1 cellular context compared by ENCODE assay signal in genomic region chr20:1212607-1213396, GRCh38.
TF ChIP-seq lines count a peak whose summit lies in the region.

No MANE protein-coding gene starts in this region.

TF ChIP-seq in HepG2, 621 proteins besides CTCF, POLR2A, EP300 and RAD21 (continued from another document and continues in another):
- TF ChIP-seq ZBTB3 (CRISPR knock-in tag; IDR thresholded peaks at IDR 0.05; ENCODE audit: borderline replicate concordance, low read depth) (no peak), ZNF318 (CRISPR knock-in tag; IDR thresholded peaks at IDR 0.05) (no peak), ZNF670 (CRISPR knock-in tag; IDR thresholded peaks at IDR 0.05; ENCODE audit: borderline replicate concordance) (no peak), TGIF2 (CRISPR knock-in tag; IDR thresholded peaks at IDR 0.05) (0 out of 2 replicates have a peak, but pooled peaks have one; percentile 27), ZBTB26 (CRISPR knock-in tag; IDR thresholded peaks at IDR 0.05; ENCODE audit: borderline replicate concordance) (0 out of 2 replicates have a peak, but pooled peaks have one; percentile 28), ZBTB43 (CRISPR knock-in tag; conservative IDR thresholded peaks at IDR 0.05) (no peak), E2F1 (CRISPR knock-in tag; IDR thresholded peaks at IDR 0.05) (no peak), REXO4 (CRISPR knock-in tag; IDR thresholded peaks at IDR 0.05; ENCODE audit: borderline replicate concordance) (no peak), ZNF138 (CRISPR knock-in tag; IDR thresholded peaks at IDR 0.05; ENCODE audit: low read depth) (no peak), TEAD2 (CRISPR knock-in tag; IDR thresholded peaks at IDR 0.05) (no peak), JUN (CRISPR knock-in tag; IDR thresholded peaks at IDR 0.05) (no peak), ZNF646 (CRISPR knock-in tag; IDR thresholded peaks at IDR 0.05) (no peak), IKZF1 (IDR thresholded peaks at IDR 0.05) (no peak), FLYWCH1 (CRISPR knock-in tag; IDR thresholded peaks at IDR 0.05) (no peak), ARNT2 (CRISPR knock-in tag; IDR thresholded peaks at IDR 0.05; ENCODE audit: low read depth) (no peak; the same call in 1 of the 2 replicates), ZNF773 (CRISPR knock-in tag; IDR thresholded peaks at IDR 0.05; ENCODE audit: borderline replicate concordance) (no peak), JARID2 (CRISPR knock-in tag; IDR thresholded peaks at IDR 0.05; ENCODE audit: insufficient replicate concordance) (peak; percentile 85), TARDBP (CRISPR knock-in tag; IDR thresholded peaks at IDR 0.05) (peak; percentile 79; the same call in 1 of the 2 replicates), TBP (CRISPR knock-in tag; IDR thresholded peaks at IDR 0.05) (no peak), FOXO4 (CRISPR knock-in tag; conservative IDR thresholded peaks at IDR 0.05) (no peak), TBX3 (IDR thresholded peaks at IDR 0.05; ENCODE audit: borderline replicate concordance) (no peak), XBP1 (CRISPR knock-in tag; IDR thresholded peaks at IDR 0.05) (no peak), DMTF1 (CRISPR knock-in tag; IDR thresholded peaks at IDR 0.05) (no peak), ADNP (CRISPR knock-in tag; IDR thresholded peaks at IDR 0.05) (no peak), MTA3 (CRISPR knock-in tag; IDR thresholded peaks at IDR 0.05) (no peak), NR0B2 (CRISPR knock-in tag; IDR thresholded peaks at IDR 0.05) (no peak), BCLAF1 (IDR thresholded peaks at IDR 0.05) (no peak), AHR (CRISPR knock-in tag; IDR thresholded peaks at IDR 0.05) (0 out of 2 replicates have a peak, but pooled peaks have one; percentile 59)
